20 cellular contexts compared by ENCODE assay signal in the genomic region with DNA sequence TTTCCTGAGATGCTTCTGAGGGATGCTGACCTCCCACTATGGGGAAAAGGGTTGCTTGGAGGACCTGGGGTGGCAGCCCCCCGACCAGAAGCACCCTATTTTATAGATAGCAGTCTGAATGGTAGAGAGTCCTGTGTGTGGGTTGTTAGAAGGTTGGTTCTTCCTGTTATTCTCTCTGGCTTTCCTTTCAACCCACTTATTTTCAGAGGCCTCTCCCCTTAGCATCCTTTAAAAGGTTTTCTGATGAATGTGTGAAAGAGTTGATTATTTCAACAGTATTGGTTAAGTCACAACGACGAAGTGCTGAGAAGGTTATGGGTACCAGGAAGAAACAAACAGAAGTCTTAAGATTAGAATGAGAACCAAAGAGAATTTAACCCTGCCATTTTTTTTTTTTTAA. TPM values are rescaled to one million over a fixed set of nuclear protein-coding genes. Genes with fewer than 3 reads are reported as not detected.
"Had no signal": no experiment of that assay in that cellular context is flagged by ENCODE, and none has a peak within 500 bp of the region (broad histone marks: within the 10 kb centered on the region; RNA-seq: fewer than 3 reads in every experiment).

No MANE protein-coding gene starts in this region.

- H3K9me3 Mint-ChIP-seq: activated B cell treated with CpG ODN at 0.5 μM for 24 hours; brain; natural killer cell; T-helper 2 cell treated with Interferon-gamma antibody and Interleukin-4, amounts not matched to agents 5 μg/mL and 100 μg/mL, for 36 hours had no signal

- H3K4me3 Mint-ChIP-seq: activated B cell treated with CpG ODN at 0.5 μM for 24 hours; brain; natural killer cell; T-helper 2 cell treated with Interferon-gamma antibody and Interleukin-4, amounts not matched to agents 5 μg/mL and 100 μg/mL, for 36 hours had no signal

- H3K27ac Mint-ChIP-seq: activated B cell treated with CpG ODN at 0.5 μM for 24 hours; T-helper 2 cell treated with Interferon-gamma antibody and Interleukin-4, amounts not matched to agents 5 μg/mL and 100 μg/mL, for 36 hours had no signal

- ATAC-seq: mucosa of descending colon, natural killer cell, SK-N-SH treated with all-trans-retinoic acid at 6 μM for 48 hours had no signal

- DNase-seq: activated B cell treated with CpG ODN at 0.5 μM for 24 hours; activated CD4-positive, alpha-beta T cell treated with anti-CD3 and anti-CD28 coated beads, Interleukin-2, amount 50 U/mL, for 48 hours; cortex of kidney; effector CD8-positive, alpha-beta T cell; esophagus squamous epithelium; hippocampal formation; left ventricle myocardium inferior; mucosa of descending colon; natural killer cell; SHP77 treated with DMSO at 0.1 percent for 48 hours; stimulated activated CD4-positive, alpha-beta T cell treated with anti-CD3 and anti-CD28 coated beads, Interleukin-1b, Interleukin-23, amount 100 ng/mL, for 48 hours had no signal

- H3K4me1 Mint-ChIP-seq: activated B cell treated with CpG ODN at 0.5 μM for 24 hours, brain had no signal

- H3K27me3 Mint-ChIP-seq: activated B cell treated with CpG ODN at 0.5 μM for 24 hours, brain had no signal

RNA-seq across cellular contexts. Expression of a gene that starts 20.8 kb away (rescaled TPM):
- total RNA-seq: activated B cell treated with CpG ODN at 0.5 μM for 24 hours, endothelial cell of umbilical vein, esophagus squamous epithelium, fibroblast of villous mesenchyme, glomerular endothelial cell, kidney epithelial cell, left ventricle myocardium inferior, mucosa of descending colon, natural killer cell, renal cortical epithelial cell, urinary bladder had no signal
